1 cellular context compared by ENCODE assay signal in the genomic region with DNA sequence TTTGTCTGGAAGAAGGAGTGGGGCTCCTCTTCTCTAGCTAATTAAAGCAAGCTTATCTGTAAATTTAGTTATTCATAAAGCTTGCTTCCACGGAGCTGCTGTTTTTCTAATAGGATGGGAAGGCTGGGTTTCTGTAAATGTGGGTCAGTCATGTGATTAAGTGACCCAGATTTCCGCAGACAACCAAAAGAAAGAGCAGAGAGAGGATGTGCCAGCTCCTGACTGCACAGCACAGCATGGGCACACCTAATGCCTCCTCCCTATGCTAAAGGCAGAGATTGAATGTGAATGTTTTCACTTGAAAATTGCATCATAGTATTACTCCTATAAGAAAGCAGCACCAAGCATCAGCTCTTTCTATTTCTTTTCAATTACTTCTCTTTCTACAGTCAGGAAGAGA.
TF ChIP-seq lines count a peak whose summit lies in the region.

No MANE protein-coding gene starts in this region.

TF ChIP-seq in WTC11, 78 proteins besides CTCF, POLR2A, EP300 and RAD21:
- TF ChIP-seq FOXJ3 (CRISPR knock-in tag; IDR thresholded peaks at IDR 0.05; ENCODE audit: borderline replicate concordance) (no peak), TCF7 (CRISPR knock-in tag; IDR thresholded peaks at IDR 0.05; ENCODE audit: low read depth) (no peak), FOXP1 (CRISPR knock-in tag; IDR thresholded peaks at IDR 0.05; ENCODE audit: borderline replicate concordance) (no peak), CBFB (CRISPR knock-in tag; IDR thresholded peaks at IDR 0.05; ENCODE audit: low read depth) (no peak), NR1H2 (CRISPR knock-in tag; IDR thresholded peaks at IDR 0.05) (no peak), ATF1 (CRISPR knock-in tag; IDR thresholded peaks at IDR 0.05) (no peak), JUN (CRISPR knock-in tag; IDR thresholded peaks at IDR 0.05) (no peak), PRRX2 (CRISPR knock-in tag; IDR thresholded peaks at IDR 0.05) (no peak), SOX15 (CRISPR knock-in tag; IDR thresholded peaks at IDR 0.05) (no peak), ESRRA (CRISPR knock-in tag; IDR thresholded peaks at IDR 0.05; ENCODE audit: borderline replicate concordance) (no peak), MXD4 (CRISPR knock-in tag; IDR thresholded peaks at IDR 0.05; ENCODE audit: borderline replicate concordance) (no peak), OVOL2 (CRISPR knock-in tag; IDR thresholded peaks at IDR 0.05; ENCODE audit: borderline replicate concordance) (no peak)
- TF ChIP-seq, protein P1, sequence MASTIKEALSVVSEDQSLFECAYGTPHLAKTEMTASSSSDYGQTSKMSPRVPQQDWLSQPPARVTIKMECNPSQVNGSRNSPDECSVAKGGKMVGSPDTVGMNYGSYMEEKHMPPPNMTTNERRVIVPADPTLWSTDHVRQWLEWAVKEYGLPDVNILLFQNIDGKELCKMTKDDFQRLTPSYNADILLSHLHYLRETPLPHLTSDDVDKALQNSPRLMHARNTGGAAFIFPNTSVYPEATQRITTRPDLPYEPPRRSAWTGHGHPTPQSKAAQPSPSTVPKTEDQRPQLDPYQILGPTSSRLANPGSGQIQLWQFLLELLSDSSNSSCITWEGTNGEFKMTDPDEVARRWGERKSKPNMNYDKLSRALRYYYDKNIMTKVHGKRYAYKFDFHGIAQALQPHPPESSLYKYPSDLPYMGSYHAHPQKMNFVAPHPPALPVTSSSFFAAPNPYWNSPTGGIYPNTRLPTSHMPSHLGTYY (CRISPR knock-in tag; IDR thresholded peaks at IDR 0.05), result no peak
- TF ChIP-seq, protein P2, sequence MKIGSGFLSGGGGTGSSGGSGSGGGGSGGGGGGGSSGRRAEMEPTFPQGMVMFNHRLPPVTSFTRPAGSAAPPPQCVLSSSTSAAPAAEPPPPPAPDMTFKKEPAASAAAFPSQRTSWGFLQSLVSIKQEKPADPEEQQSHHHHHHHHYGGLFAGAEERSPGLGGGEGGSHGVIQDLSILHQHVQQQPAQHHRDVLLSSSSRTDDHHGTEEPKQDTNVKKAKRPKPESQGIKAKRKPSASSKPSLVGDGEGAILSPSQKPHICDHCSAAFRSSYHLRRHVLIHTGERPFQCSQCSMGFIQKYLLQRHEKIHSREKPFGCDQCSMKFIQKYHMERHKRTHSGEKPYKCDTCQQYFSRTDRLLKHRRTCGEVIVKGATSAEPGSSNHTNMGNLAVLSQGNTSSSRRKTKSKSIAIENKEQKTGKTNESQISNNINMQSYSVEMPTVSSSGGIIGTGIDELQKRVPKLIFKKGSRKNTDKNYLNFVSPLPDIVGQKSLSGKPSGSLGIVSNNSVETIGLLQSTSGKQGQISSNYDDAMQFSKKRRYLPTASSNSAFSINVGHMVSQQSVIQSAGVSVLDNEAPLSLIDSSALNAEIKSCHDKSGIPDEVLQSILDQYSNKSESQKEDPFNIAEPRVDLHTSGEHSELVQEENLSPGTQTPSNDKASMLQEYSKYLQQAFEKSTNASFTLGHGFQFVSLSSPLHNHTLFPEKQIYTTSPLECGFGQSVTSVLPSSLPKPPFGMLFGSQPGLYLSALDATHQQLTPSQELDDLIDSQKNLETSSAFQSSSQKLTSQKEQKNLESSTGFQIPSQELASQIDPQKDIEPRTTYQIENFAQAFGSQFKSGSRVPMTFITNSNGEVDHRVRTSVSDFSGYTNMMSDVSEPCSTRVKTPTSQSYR (CRISPR knock-in tag; IDR thresholded peaks at IDR 0.05), result no peak
- TF ChIP-seq, protein P3, sequence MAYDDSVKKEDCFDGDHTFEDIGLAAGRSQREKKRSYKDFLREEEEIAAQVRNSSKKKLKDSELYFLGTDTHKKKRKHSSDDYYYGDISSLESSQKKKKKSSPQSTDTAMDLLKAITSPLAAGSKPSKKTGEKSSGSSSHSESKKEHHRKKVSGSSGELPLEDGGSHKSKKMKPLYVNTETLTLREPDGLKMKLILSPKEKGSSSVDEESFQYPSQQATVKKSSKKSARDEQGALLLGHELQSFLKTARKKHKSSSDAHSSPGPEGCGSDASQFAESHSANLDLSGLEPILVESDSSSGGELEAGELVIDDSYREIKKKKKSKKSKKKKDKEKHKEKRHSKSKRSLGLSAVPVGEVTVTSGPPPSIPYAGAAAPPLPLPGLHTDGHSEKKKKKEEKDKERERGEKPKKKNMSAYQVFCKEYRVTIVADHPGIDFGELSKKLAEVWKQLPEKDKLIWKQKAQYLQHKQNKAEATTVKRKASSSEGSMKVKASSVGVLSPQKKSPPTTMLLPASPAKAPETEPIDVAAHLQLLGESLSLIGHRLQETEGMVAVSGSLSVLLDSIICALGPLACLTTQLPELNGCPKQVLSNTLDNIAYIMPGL (CRISPR knock-in tag; IDR thresholded peaks at IDR 0.05), result no peak
- TF ChIP-seq, protein P4, sequence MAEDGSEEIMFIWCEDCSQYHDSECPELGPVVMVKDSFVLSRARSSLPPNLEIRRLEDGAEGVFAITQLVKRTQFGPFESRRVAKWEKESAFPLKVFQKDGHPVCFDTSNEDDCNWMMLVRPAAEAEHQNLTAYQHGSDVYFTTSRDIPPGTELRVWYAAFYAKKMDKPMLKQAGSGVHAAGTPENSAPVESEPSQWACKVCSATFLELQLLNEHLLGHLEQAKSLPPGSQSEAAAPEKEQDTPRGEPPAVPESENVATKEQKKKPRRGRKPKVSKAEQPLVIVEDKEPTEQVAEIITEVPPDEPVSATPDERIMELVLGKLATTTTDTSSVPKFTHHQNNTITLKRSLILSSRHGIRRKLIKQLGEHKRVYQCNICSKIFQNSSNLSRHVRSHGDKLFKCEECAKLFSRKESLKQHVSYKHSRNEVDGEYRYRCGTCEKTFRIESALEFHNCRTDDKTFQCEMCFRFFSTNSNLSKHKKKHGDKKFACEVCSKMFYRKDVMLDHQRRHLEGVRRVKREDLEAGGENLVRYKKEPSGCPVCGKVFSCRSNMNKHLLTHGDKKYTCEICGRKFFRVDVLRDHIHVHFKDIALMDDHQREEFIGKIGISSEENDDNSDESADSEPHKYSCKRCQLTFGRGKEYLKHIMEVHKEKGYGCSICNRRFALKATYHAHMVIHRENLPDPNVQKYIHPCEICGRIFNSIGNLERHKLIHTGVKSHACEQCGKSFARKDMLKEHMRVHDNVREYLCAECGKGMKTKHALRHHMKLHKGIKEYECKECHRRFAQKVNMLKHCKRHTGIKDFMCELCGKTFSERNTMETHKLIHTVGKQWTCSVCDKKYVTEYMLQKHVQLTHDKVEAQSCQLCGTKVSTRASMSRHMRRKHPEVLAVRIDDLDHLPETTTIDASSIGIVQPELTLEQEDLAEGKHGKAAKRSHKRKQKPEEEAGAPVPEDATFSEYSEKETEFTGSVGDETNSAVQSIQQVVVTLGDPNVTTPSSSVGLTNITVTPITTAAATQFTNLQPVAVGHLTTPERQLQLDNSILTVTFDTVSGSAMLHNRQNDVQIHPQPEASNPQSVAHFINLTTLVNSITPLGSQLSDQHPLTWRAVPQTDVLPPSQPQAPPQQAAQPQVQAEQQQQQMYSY (CRISPR knock-in tag; IDR thresholded peaks at IDR 0.05), result no peak
- TF ChIP-seq, protein P5, sequence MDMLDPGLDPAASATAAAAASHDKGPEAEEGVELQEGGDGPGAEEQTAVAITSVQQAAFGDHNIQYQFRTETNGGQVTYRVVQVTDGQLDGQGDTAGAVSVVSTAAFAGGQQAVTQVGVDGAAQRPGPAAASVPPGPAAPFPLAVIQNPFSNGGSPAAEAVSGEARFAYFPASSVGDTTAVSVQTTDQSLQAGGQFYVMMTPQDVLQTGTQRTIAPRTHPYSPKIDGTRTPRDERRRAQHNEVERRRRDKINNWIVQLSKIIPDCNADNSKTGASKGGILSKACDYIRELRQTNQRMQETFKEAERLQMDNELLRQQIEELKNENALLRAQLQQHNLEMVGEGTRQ (CRISPR knock-in tag; IDR thresholded peaks at IDR 0.05), result no peak
- TF ChIP-seq, protein P6, sequence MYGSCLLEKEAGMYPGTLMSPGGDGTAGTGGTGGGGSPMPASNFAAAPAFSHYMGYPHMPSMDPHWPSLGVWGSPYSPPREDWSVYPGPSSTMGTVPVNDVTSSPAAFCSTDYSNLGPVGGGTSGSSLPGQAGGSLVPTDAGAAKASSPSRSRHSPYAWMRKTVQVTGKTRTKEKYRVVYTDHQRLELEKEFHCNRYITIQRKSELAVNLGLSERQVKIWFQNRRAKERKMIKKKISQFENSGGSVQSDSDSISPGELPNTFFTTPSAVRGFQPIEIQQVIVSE (CRISPR knock-in tag; IDR thresholded peaks at IDR 0.05; ENCODE audit: borderline replicate concordance), result no peak
- TF ChIP-seq, protein P7, sequence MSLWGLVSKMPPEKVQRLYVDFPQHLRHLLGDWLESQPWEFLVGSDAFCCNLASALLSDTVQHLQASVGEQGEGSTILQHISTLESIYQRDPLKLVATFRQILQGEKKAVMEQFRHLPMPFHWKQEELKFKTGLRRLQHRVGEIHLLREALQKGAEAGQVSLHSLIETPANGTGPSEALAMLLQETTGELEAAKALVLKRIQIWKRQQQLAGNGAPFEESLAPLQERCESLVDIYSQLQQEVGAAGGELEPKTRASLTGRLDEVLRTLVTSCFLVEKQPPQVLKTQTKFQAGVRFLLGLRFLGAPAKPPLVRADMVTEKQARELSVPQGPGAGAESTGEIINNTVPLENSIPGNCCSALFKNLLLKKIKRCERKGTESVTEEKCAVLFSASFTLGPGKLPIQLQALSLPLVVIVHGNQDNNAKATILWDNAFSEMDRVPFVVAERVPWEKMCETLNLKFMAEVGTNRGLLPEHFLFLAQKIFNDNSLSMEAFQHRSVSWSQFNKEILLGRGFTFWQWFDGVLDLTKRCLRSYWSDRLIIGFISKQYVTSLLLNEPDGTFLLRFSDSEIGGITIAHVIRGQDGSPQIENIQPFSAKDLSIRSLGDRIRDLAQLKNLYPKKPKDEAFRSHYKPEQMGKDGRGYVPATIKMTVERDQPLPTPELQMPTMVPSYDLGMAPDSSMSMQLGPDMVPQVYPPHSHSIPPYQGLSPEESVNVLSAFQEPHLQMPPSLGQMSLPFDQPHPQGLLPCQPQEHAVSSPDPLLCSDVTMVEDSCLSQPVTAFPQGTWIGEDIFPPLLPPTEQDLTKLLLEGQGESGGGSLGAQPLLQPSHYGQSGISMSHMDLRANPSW (CRISPR knock-in tag; conservative IDR thresholded peaks at IDR 0.05; ENCODE audit: low read depth), result no peak
